27 cellular contexts compared by ENCODE assay signal in genomic region chr2:105078906-105079305, GRCh38. TPM values are rescaled to one million over a fixed set of nuclear protein-coding genes. Genes with fewer than 3 reads are reported as not detected.
DNase-seq lines count a peak whose midpoint lies in the region; TF ChIP-seq lines count a peak whose summit lies in the region.
"Had no signal": no experiment of that assay in that cellular context is flagged by ENCODE, and none has a peak within 500 bp of the region (broad histone marks: within the 10 kb centered on the region; RNA-seq: fewer than 3 reads in every experiment).

No MANE protein-coding gene starts in this region.

- H3K27me3 Mint-ChIP-seq in glutamatergic neuron (ENCODE audit: unreplicated experiment) (no peaks in the 10 kb centered on the region), type B pancreatic cell (no peaks in the 10 kb centered on the region)
- H3K27me3 Mint-ChIP-seq: activated CD8-positive, alpha-beta T cell treated with anti-CD3 and anti-CD28 coated beads for 36 hours; activated naive CD8-positive, alpha-beta T cell treated with anti-CD3 and anti-CD28 coated beads for 36 hours; stimulated activated memory B cell treated with anti-CD40 and anti-IgM and Interleukin-4, amounts not matched to agents 10 μg/mL and 1 μg/mL and 100 μg/mL, for 72 hours had no signal

- H3K4me3 Mint-ChIP-seq in glutamatergic neuron (ENCODE audit: unreplicated experiment) (no peak overlapping the region), type B pancreatic cell (peak overlapping the region; percentile 40)
- H3K4me3 Mint-ChIP-seq: activated CD8-positive, alpha-beta T cell treated with anti-CD3 and anti-CD28 coated beads for 36 hours; activated naive CD8-positive, alpha-beta T cell treated with anti-CD3 and anti-CD28 coated beads for 36 hours; neural progenitor cell; stimulated activated memory B cell treated with anti-CD40 and anti-IgM and Interleukin-4, amounts not matched to agents 10 μg/mL and 1 μg/mL and 100 μg/mL, for 72 hours; T-helper 1 cell treated with Interleukin-12 subunit alpha and Interleukin-12 subunit beta and Interleukin-4 antibody, amounts not matched to agents 30 μg/mL and 1 μg/mL, for 36 hours had no signal

- H3K9me3 Mint-ChIP-seq in glutamatergic neuron (ENCODE audit: unreplicated experiment) (no peaks in the 10 kb centered on the region), type B pancreatic cell (no peaks in the 10 kb centered on the region)
- H3K9me3 Mint-ChIP-seq: activated CD8-positive, alpha-beta T cell treated with anti-CD3 and anti-CD28 coated beads for 36 hours; activated naive CD8-positive, alpha-beta T cell treated with anti-CD3 and anti-CD28 coated beads for 36 hours; neural progenitor cell; stimulated activated memory B cell treated with anti-CD40 and anti-IgM and Interleukin-4, amounts not matched to agents 10 μg/mL and 1 μg/mL and 100 μg/mL, for 72 hours; T-helper 1 cell treated with Interleukin-12 subunit alpha and Interleukin-12 subunit beta and Interleukin-4 antibody, amounts not matched to agents 30 μg/mL and 1 μg/mL, for 36 hours had no signal

- H3K27ac ChIP-seq in HUES48 (ENCODE audit: low read depth, low read length) (peak overlapping the region; percentile 24), brain microvascular endothelial cell (no peak overlapping the region)
- H3K27ac ChIP-seq: ascending aorta, C4-2B, heart left ventricle, neural progenitor cell, right lobe of liver had no signal

- DNase-seq in brain microvascular endothelial cell, result peak; percentile 22
- no peak for DNase-seq in glutamatergic neuron
- no peak for DNase-seq in type B pancreatic cell (ENCODE audit: extremely low spot score, unreplicated experiment)
- DNase-seq in activated CD4-positive, CD25-positive, alpha-beta regulatory T cell treated with anti-CD3 and anti-CD28 coated beads, Interleukin-2, amount 50 U/mL, for 72 hours, result no peak
- DNase-seq in NCI-H524 (lab: John Stamatoyannopoulos, UW), result no peak
- no peak for DNase-seq in DMS79 (lab: John Stamatoyannopoulos, UW)
- DNase-seq: activated CD8-positive, alpha-beta T cell treated with anti-CD3 and anti-CD28 coated beads for 36 hours; activated naive CD8-positive, alpha-beta T cell treated with anti-CD3 and anti-CD28 coated beads for 36 hours; GOT3; heart left ventricle; KG1; MG63; NCI-H1105 treated with DMSO at 0.1 percent for 48 hours; NCI-H2029 treated with DMSO at 0.1 percent for 48 hours; NCI-H2227 treated with DMSO at 0.1 percent for 48 hours; NCI-H774; posterior cingulate gyrus; right lobe of liver; SK-N-SH; stimulated activated CD4-positive, alpha-beta T cell treated with anti-CD3 and anti-CD28 coated beads, Interleukin-4, amount 100 ng/mL, for 4 hours; substantia nigra had no signal

- no peaks in the 10 kb centered on the region for H3K36me3 Mint-ChIP-seq in glutamatergic neuron (ENCODE audit: unreplicated experiment)
- peaks cover 8% of the 10 kb centered on the region for H3K36me3 Mint-ChIP-seq in type B pancreatic cell

- H3K4me1 Mint-ChIP-seq in glutamatergic neuron (ENCODE audit: low read depth, unreplicated experiment) (peaks cover 28% of the 10 kb centered on the region), type B pancreatic cell (ENCODE audit: unreplicated experiment) (peaks cover 33% of the 10 kb centered on the region)
- H3K4me1 Mint-ChIP-seq: activated naive CD8-positive, alpha-beta T cell treated with anti-CD3 and anti-CD28 coated beads for 36 hours; stimulated activated memory B cell treated with anti-CD40 and anti-IgM and Interleukin-4, amounts not matched to agents 10 μg/mL and 1 μg/mL and 100 μg/mL, for 72 hours had no signal

- H3K36me3 ChIP-seq in HUES48 (ENCODE audit: control insufficient read depth, insufficient read depth, low read length), result peaks cover 14% of the 10 kb centered on the region
- no peaks in the 10 kb centered on the region for H3K36me3 ChIP-seq in brain microvascular endothelial cell (replicated peaks)
- H3K36me3 ChIP-seq: neural progenitor cell, right lobe of liver had no signal

- no peaks in the 10 kb centered on the region for H3K9me3 ChIP-seq in HUES48 (ENCODE audit: control insufficient read depth, insufficient read depth, low read length)
- H3K9me3 ChIP-seq: ascending aorta, heart left ventricle, MG63, right lobe of liver, SK-N-SH had no signal

- in situ Hi-C loops in brain microvascular endothelial cell (cut with HindIII; ENCODE audit: low pct_ligation_motif_present, low sequenced_read_pairs), result no loop called here

- H3K9ac ChIP-seq in HUES48 (ENCODE audit: low read depth, low read length), result no peak overlapping the region
- H3K9ac ChIP-seq: neural progenitor cell, SK-N-SH had no signal

- H3K4me1 ChIP-seq in HUES48 (ENCODE audit: control insufficient read depth, insufficient read depth, low read length), result peaks cover 53% of the 10 kb centered on the region
- H3K4me1 ChIP-seq: right lobe of liver had no signal

- TF ChIP-seq CTCF in brain microvascular endothelial cell (IDR thresholded peaks at IDR 0.05; ENCODE audit: low read depth, low read length, missing control alignments) (no peak), glutamatergic neuron (IDR thresholded peaks at IDR 0.05; ENCODE audit: partially characterized antibody, unreplicated experiment) (no peak), type B pancreatic cell (conservative IDR thresholded peaks at IDR 0.05) (no peak)

- H3K4me3 ChIP-seq in HUES48 (ENCODE audit: low read depth, low read length) (no peak overlapping the region), brain microvascular endothelial cell (ENCODE audit: low read depth, low read length) (no peak overlapping the region)
- H3K4me3 ChIP-seq: ascending aorta, heart left ventricle, MG63, neural progenitor cell, right lobe of liver had no signal

- peak overlapping the region; percentile 28 for H3K27ac Mint-ChIP-seq in glutamatergic neuron (ENCODE audit: unreplicated experiment)
- peak overlapping the region; percentile 75 for H3K27ac Mint-ChIP-seq in type B pancreatic cell
- H3K27ac Mint-ChIP-seq: activated CD8-positive, alpha-beta T cell treated with anti-CD3 and anti-CD28 coated beads for 36 hours; activated naive CD8-positive, alpha-beta T cell treated with anti-CD3 and anti-CD28 coated beads for 36 hours; neural progenitor cell; stimulated activated memory B cell treated with anti-CD40 and anti-IgM and Interleukin-4, amounts not matched to agents 10 μg/mL and 1 μg/mL and 100 μg/mL, for 72 hours; T-helper 1 cell treated with Interleukin-12 subunit alpha and Interleukin-12 subunit beta and Interleukin-4 antibody, amounts not matched to agents 30 μg/mL and 1 μg/mL, for 36 hours had no signal

- H3K27me3 ChIP-seq in HUES48 (ENCODE audit: control insufficient read depth, insufficient read depth, low read length) (no peaks in the 10 kb centered on the region), brain microvascular endothelial cell (replicated peaks) (no peaks in the 10 kb centered on the region)
- H3K27me3 ChIP-seq: ascending aorta, heart left ventricle, MG63, neural progenitor cell, right lobe of liver had no signal

RNA-seq across cellular contexts. Expression of gene MRPS9, which starts 41.0 kb away (rescaled TPM):
- total RNA-seq in glutamatergic neuron (ENCODE audit: unreplicated experiment) (20.3 TPM), type B pancreatic cell (ENCODE audit: low replicate concordance) (29.1 and 33.6 TPM in 2 replicates)
